ENCODE assay signal across 1 cellular context in the genomic region with DNA sequence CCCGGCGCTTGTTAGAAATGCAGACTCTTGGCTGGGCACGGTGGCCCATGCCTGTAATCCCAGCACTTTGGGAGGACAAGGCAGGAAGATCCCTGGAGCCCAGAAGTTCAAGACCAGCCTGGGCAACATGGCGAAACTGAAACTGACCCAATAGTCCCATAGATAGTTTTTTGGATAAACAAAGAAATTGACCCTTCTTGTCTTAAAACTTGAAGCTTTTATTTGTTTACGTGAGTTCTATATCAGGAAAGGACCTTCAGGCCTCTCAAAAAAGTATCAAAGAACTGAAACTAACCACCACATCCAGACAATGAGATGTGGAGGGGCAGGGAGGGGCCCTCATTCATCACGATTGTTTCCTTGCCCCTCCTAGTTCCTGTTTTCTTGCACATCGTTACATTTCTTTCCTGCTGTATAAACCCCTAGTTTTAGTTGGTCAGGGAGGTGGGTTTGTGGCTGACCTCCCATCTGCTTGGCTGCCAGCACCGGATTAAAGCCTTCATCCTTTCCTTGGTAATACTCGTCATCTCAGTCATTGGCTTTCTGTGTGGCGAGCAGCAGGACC.
TF ChIP-seq lines count a peak whose summit lies in the region.

No MANE protein-coding gene starts in this region.

TF ChIP-seq in HepG2, 621 proteins besides CTCF, POLR2A, EP300 and RAD21 (continued from another document):
- no peak for TF ChIP-seq MYPOP (CRISPR knock-in tag; IDR thresholded peaks at IDR 0.05)
- no peak for TF ChIP-seq ZBTB1 (CRISPR knock-in tag; IDR thresholded peaks at IDR 0.05; ENCODE audit: borderline replicate concordance)
- no peak for TF ChIP-seq HNRNPK (IDR thresholded peaks at IDR 0.05; ENCODE audit: low read depth, low read length, poor library complexity, severe bottlenecking)
- 0 out of 2 replicates have a peak, but pooled peaks have one; percentile 15 for TF ChIP-seq RARG (CRISPR knock-in tag; IDR thresholded peaks at IDR 0.05; ENCODE audit: low read depth)
- no peak for TF ChIP-seq ZFYVE20 (CRISPR knock-in tag; IDR thresholded peaks at IDR 0.05; ENCODE audit: borderline replicate concordance, low read depth)
- TF ChIP-seq U2AF1 (optimal IDR thresholded peaks at IDR 0.05; ENCODE audit: low read depth, low read length), result no peak
- TF ChIP-seq KDM3A (CRISPR knock-in tag; IDR thresholded peaks at IDR 0.05; ENCODE audit: low read depth), result no peak
- TF ChIP-seq, protein P1, sequence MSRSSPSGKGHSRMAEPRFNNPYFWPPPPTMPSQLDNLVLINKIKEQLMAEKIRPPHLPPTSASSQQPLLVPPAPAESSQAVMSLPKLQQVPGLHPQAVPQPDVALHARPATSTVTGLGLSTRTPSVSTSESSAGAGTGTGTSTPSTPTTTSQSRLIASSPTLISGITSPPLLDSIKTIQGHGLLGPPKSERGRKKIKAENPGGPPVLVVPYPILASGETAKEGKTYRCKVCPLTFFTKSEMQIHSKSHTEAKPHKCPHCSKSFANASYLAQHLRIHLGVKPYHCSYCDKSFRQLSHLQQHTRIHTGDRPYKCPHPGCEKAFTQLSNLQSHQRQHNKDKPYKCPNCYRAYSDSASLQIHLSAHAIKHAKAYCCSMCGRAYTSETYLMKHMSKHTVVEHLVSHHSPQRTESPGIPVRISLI (CRISPR knock-in tag; IDR thresholded peaks at IDR 0.05; ENCODE audit: borderline replicate concordance), result 0 out of 2 replicates have a peak, but pooled peaks have one; percentile 6
- TF ChIP-seq, protein P2, sequence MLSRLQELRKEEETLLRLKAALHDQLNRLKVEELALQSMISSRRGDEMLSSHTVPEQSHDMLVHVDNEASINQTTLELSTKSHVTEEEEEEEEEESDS (CRISPR knock-in tag; IDR thresholded peaks at IDR 0.05; ENCODE audit: borderline replicate concordance), result no peak
- TF ChIP-seq RBM22 (optimal IDR thresholded peaks at IDR 0.05; ENCODE audit: low read length), result no peak
- TF ChIP-seq ZNF850 (CRISPR knock-in tag; conservative IDR thresholded peaks at IDR 0.05), result no peak
- no peak for TF ChIP-seq PHB2 (IDR thresholded peaks at IDR 0.05; ENCODE audit: partially characterized antibody)
- TF ChIP-seq MTA3 (CRISPR knock-in tag; IDR thresholded peaks at IDR 0.05), result no peak
- 0 out of 2 replicates have a peak, but pooled peaks have one; percentile 48 for TF ChIP-seq CAMTA2 (CRISPR knock-in tag; IDR thresholded peaks at IDR 0.05; ENCODE audit: borderline replicate concordance)
- TF ChIP-seq ZNF251 (CRISPR knock-in tag; IDR thresholded peaks at IDR 0.05), result no peak
- 0 out of 2 replicates have a peak, but pooled peaks have one; percentile 68 for TF ChIP-seq ZNF550 (CRISPR knock-in tag; IDR thresholded peaks at IDR 0.05; ENCODE audit: borderline replicate concordance)
- TF ChIP-seq ZIK1 (CRISPR knock-in tag; IDR thresholded peaks at IDR 0.05; ENCODE audit: borderline replicate concordance, low read depth), result 0 out of 2 replicates have a peak, but pooled peaks have one; percentile 9
- TF ChIP-seq PHF20 (CRISPR knock-in tag; IDR thresholded peaks at IDR 0.05), result no peak
- TF ChIP-seq SNRNP70 (IDR thresholded peaks at IDR 0.05; ENCODE audit: low read depth, low read length), result no peak
- no peak for TF ChIP-seq MXD3 (CRISPR knock-in tag; IDR thresholded peaks at IDR 0.05)
- TF ChIP-seq RFXANK (CRISPR knock-in tag; IDR thresholded peaks at IDR 0.05), result no peak
- TF ChIP-seq, protein P3, sequence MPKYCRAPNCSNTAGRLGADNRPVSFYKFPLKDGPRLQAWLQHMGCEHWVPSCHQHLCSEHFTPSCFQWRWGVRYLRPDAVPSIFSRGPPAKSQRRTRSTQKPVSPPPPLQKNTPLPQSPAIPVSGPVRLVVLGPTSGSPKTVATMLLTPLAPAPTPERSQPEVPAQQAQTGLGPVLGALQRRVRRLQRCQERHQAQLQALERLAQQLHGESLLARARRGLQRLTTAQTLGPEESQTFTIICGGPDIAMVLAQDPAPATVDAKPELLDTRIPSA (CRISPR knock-in tag; IDR thresholded peaks at IDR 0.05; ENCODE audit: borderline replicate concordance), result no peak
- TF ChIP-seq KMT2B (CRISPR knock-in tag; IDR thresholded peaks at IDR 0.05), result no peak
